In the genomic region with DNA sequence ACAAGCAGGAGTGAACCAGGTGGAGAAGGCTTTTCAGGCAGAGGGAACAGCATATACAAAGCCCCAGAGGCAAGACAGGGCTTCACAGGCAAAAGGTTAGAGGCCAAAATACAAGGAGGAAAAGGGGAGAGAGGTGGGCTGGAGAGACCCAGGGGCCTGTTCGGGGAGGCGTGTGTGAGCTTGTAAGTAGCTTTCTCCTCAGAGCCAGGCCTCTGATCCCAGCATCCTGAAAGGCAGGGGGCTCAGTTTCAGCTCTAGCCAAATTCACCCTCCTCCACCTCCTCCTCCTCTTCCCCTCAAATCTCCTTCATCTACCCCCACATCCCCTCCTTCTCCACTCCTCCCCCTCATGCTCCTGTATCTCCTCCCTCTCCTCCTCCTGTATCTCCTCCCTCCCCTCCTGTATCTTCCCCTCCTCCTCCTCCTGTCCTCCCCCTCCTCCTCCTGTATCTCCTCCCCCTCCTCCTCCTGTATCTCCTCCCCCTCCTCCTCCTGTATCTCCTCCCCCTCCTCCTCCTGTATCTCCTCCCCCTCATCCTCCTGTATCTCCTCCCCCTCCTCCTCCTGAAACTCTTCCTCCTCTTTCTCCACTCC, we compare ENCODE assay signal across 17 cellular contexts.
"Had no signal": no experiment of that assay in that cellular context is flagged by ENCODE, and none has a peak within 500 bp of the region (broad histone marks: within the 10 kb centered on the region; RNA-seq: fewer than 3 reads in every experiment).

No MANE protein-coding gene starts in this region.

- H3K36me3 ChIP-seq: cardiac muscle cell, esophagus muscularis mucosa, neutrophil, transverse colon had no signal

- H3K4me3 ChIP-seq: cardiac muscle cell, dorsolateral prefrontal cortex, esophagus muscularis mucosa, transverse colon had no signal

- H3K9me3 Mint-ChIP-seq: activated CD4-positive, alpha-beta memory T cell treated with anti-CD3 and anti-CD28 coated beads for 36 hours; activated T-cell treated with anti-CD3 and anti-CD28 coated beads, Interleukin-2, amount 50 U/mL, for 24 hours had no signal

- H3K36me3 Mint-ChIP-seq: activated CD4-positive, alpha-beta memory T cell treated with anti-CD3 and anti-CD28 coated beads for 36 hours; activated CD8-positive, alpha-beta memory T cell treated with anti-CD3 and anti-CD28 coated beads, Interleukin-2, amount 10 ng/mL, durations not matched to agents 7 days and 5 days; stimulated activated naive B cell treated with anti-CD40 and anti-IgM and Interleukin-4, amounts not matched to agents 10 μg/mL and 1 μg/mL and 100 μg/mL, for 72 hours had no signal

- H3K4me3 Mint-ChIP-seq: activated CD4-positive, alpha-beta memory T cell treated with anti-CD3 and anti-CD28 coated beads for 36 hours; activated CD8-positive, alpha-beta memory T cell treated with anti-CD3 and anti-CD28 coated beads, Interleukin-2, amount 10 ng/mL, durations not matched to agents 7 days and 5 days; activated T-cell treated with anti-CD3 and anti-CD28 coated beads, Interleukin-2, amount 50 U/mL, for 24 hours; stimulated activated naive B cell treated with anti-CD40 and anti-IgM and Interleukin-4, amounts not matched to agents 10 μg/mL and 1 μg/mL and 100 μg/mL, for 72 hours had no signal

- DNase-seq: activated CD4-positive, alpha-beta memory T cell treated with anti-CD3 and anti-CD28 coated beads for 36 hours; activated CD4-positive, alpha-beta T cell treated with anti-CD3 and anti-CD28 coated beads for 1 hour; activated CD8-positive, alpha-beta memory T cell treated with anti-CD3 and anti-CD28 coated beads, Interleukin-2, amount 10 ng/mL, durations not matched to agents 7 days and 5 days; activated effector memory CD4-positive, alpha-beta T cell treated with Interleukin-2 at 50 U/mL for 16 hours; activated naive CD4-positive, alpha-beta T cell treated with anti-CD3 and anti-CD28 coated beads, Interleukin-2, amount 50 U/mL, for 16 hours; activated T-cell treated with anti-CD3 and anti-CD28 coated beads, Interleukin-2, amount 50 U/mL, for 24 hours; dorsolateral prefrontal cortex; hypothalamus; kidney glomerular epithelial cell; midbrain; stimulated activated CD4-positive, alpha-beta T cell treated with anti-CD3 and anti-CD28 coated beads, Interleukin-2, amount 100 ng/mL, for 48 hours; stimulated activated naive B cell treated with anti-CD40 and anti-IgM and Interleukin-4, amounts not matched to agents 10 μg/mL and 1 μg/mL and 100 μg/mL, for 72 hours; substantia nigra; transverse colon had no signal

- H3K4me1 Mint-ChIP-seq: activated CD8-positive, alpha-beta memory T cell treated with anti-CD3 and anti-CD28 coated beads, Interleukin-2, amount 10 ng/mL, durations not matched to agents 7 days and 5 days; stimulated activated naive B cell treated with anti-CD40 and anti-IgM and Interleukin-4, amounts not matched to agents 10 μg/mL and 1 μg/mL and 100 μg/mL, for 72 hours had no signal

- H3K27ac ChIP-seq: cardiac muscle cell, dorsolateral prefrontal cortex, esophagus muscularis mucosa, neutrophil, transverse colon had no signal

- H3K4me1 ChIP-seq: esophagus muscularis mucosa, transverse colon had no signal

- H3K27me3 Mint-ChIP-seq: activated CD4-positive, alpha-beta memory T cell treated with anti-CD3 and anti-CD28 coated beads for 36 hours had no signal

- H3K27ac Mint-ChIP-seq: activated CD4-positive, alpha-beta memory T cell treated with anti-CD3 and anti-CD28 coated beads for 36 hours; activated CD8-positive, alpha-beta memory T cell treated with anti-CD3 and anti-CD28 coated beads, Interleukin-2, amount 10 ng/mL, durations not matched to agents 7 days and 5 days; activated T-cell treated with anti-CD3 and anti-CD28 coated beads, Interleukin-2, amount 50 U/mL, for 24 hours; stimulated activated naive B cell treated with anti-CD40 and anti-IgM and Interleukin-4, amounts not matched to agents 10 μg/mL and 1 μg/mL and 100 μg/mL, for 72 hours had no signal

- H3K9me3 ChIP-seq: esophagus muscularis mucosa, neutrophil, transverse colon had no signal
